Comparison of ENCODE assay signal across 23 cellular contexts in genomic region chr7:45972629-45973312, GRCh38.
"Had no signal": no experiment of that assay in that cellular context is flagged by ENCODE, and none has a peak within 500 bp of the region (broad histone marks: within the 10 kb centered on the region; RNA-seq: fewer than 3 reads in every experiment).

No MANE protein-coding gene starts in this region.

- H3K36me3 Mint-ChIP-seq: activated naive CD4-positive, alpha-beta T cell treated with anti-CD3 and anti-CD28 coated beads, Interleukin-2, amount 10 ng/mL, durations not matched to agents 7 days and 5 days; memory B cell; stimulated activated naive B cell treated with anti-CD40 and anti-IgM and Interleukin-4, amounts not matched to agents 10 μg/mL and 1 μg/mL and 100 μg/mL, for 72 hours had no signal

- H3K4me1 ChIP-seq: transverse colon had no signal

- H3K27ac ChIP-seq: transverse colon, vagina, VCaP had no signal

- H3K36me3 ChIP-seq: transverse colon, vagina had no signal

- DNase-seq: activated effector memory CD4-positive, alpha-beta T cell treated with Interleukin-2 at 50 U/mL for 16 hours; activated naive CD4-positive, alpha-beta T cell treated with anti-CD3 and anti-CD28 coated beads, Interleukin-2, amount 10 ng/mL, durations not matched to agents 7 days and 5 days; activated T-cell treated with anti-CD3 and anti-CD28 coated beads, Interleukin-2, amount 50 U/mL, for 72 hours; cerebellar nuclear complex; effector CD4-positive, alpha-beta T cell; erythroblast; hypothalamus; left ventricle myocardium superior; nucleus accumbens; stimulated activated CD4-positive, alpha-beta T cell treated with anti-CD3 and anti-CD28 coated beads, Interleukin-2, amount 100 ng/mL, for 48 hours; stimulated activated CD8-positive, alpha-beta memory T cell treated with anti-CD3 and anti-CD28 coated beads, Interleukin-4, amount 100 ng/mL, for 48 hours; stimulated activated naive B cell treated with anti-CD40 and anti-IgM and Interleukin-4, amounts not matched to agents 10 μg/mL and 1 μg/mL and 100 μg/mL, for 72 hours; T-cell; transverse colon had no signal

- H3K4me3 Mint-ChIP-seq: activated naive CD4-positive, alpha-beta T cell treated with anti-CD3 and anti-CD28 coated beads, Interleukin-2, amount 10 ng/mL, durations not matched to agents 7 days and 5 days; activated T-cell treated with anti-CD3 and anti-CD28 coated beads, Interleukin-2, amount 50 U/mL, for 72 hours; memory B cell; nephron; stimulated activated naive B cell treated with anti-CD40 and anti-IgM and Interleukin-4, amounts not matched to agents 10 μg/mL and 1 μg/mL and 100 μg/mL, for 72 hours; T-cell; T-helper 2 cell treated with Interferon-gamma antibody and Interleukin-4, amounts not matched to agents 5 μg/mL and 100 μg/mL, for 36 hours had no signal

- H3K27me3 ChIP-seq: transverse colon, vagina had no signal

- H3K27ac Mint-ChIP-seq: activated naive CD4-positive, alpha-beta T cell treated with anti-CD3 and anti-CD28 coated beads, Interleukin-2, amount 10 ng/mL, durations not matched to agents 7 days and 5 days; activated T-cell treated with anti-CD3 and anti-CD28 coated beads, Interleukin-2, amount 50 U/mL, for 72 hours; memory B cell; nephron; stimulated activated naive B cell treated with anti-CD40 and anti-IgM and Interleukin-4, amounts not matched to agents 10 μg/mL and 1 μg/mL and 100 μg/mL, for 72 hours; T-cell; T-helper 2 cell treated with Interferon-gamma antibody and Interleukin-4, amounts not matched to agents 5 μg/mL and 100 μg/mL, for 36 hours had no signal

- H3K4me3 ChIP-seq: smooth muscle cell, transverse colon, vagina had no signal

- FAIRE-seq: frontal cortex had no signal

- ATAC-seq: activated CD4-positive, CD25-positive, alpha-beta regulatory T cell treated with anti-CD3 and anti-CD28 coated beads, Interleukin-2, amount 50 U/mL, for 24 hours; activated T-cell treated with anti-CD3 and anti-CD28 coated beads, Interleukin-2, amount 50 U/mL, for 72 hours; left ventricle myocardium superior; sciatic nerve; stimulated activated naive B cell treated with anti-CD40 and anti-IgM and Interleukin-4, amounts not matched to agents 10 μg/mL and 1 μg/mL and 100 μg/mL, for 72 hours; T-cell had no signal

- H3K4me1 Mint-ChIP-seq: activated naive CD4-positive, alpha-beta T cell treated with anti-CD3 and anti-CD28 coated beads, Interleukin-2, amount 10 ng/mL, durations not matched to agents 7 days and 5 days; memory B cell; T-cell had no signal

- H3K4me2 ChIP-seq: smooth muscle cell had no signal

- H3K9me3 ChIP-seq: transverse colon, vagina had no signal

- H3K9me3 Mint-ChIP-seq: activated T-cell treated with anti-CD3 and anti-CD28 coated beads, Interleukin-2, amount 50 U/mL, for 72 hours; memory B cell; stimulated activated naive B cell treated with anti-CD40 and anti-IgM and Interleukin-4, amounts not matched to agents 10 μg/mL and 1 μg/mL and 100 μg/mL, for 72 hours; T-cell; T-helper 2 cell treated with Interferon-gamma antibody and Interleukin-4, amounts not matched to agents 5 μg/mL and 100 μg/mL, for 36 hours had no signal
